In genomic region chr5:32534056-32534455, GRCh38 we compare ENCODE assay signal across 1 cellular context.
TF ChIP-seq lines count a peak whose summit lies in the region.

No MANE protein-coding gene starts in this region.

TF ChIP-seq in WTC11, 78 proteins besides CTCF, POLR2A, EP300 and RAD21 (continued from another document):
- TF ChIP-seq ATF6 (CRISPR knock-in tag; IDR thresholded peaks at IDR 0.05) = no peak
- no peak for TF ChIP-seq EMX1 (CRISPR knock-in tag; IDR thresholded peaks at IDR 0.05)
- no peak for TF ChIP-seq ZBTB43 (CRISPR knock-in tag; IDR thresholded peaks at IDR 0.05)
TF ChIP-seq in WTC11: peak in this region for 0.
